ENCODE assay signal across 19 cellular contexts in genomic region chr3:188832961-188833615, GRCh38.
DNase-seq lines count a peak whose midpoint lies in the region; ATAC-seq, FAIRE-seq and TF ChIP-seq lines count a peak whose summit lies in the region.
"Had no signal": no experiment of that assay in that cellular context is flagged by ENCODE, and none has a peak within 500 bp of the region (broad histone marks: within the 10 kb centered on the region; RNA-seq: fewer than 3 reads in every experiment).

No MANE protein-coding gene starts in this region.

- H3K9ac ChIP-seq in BLaER1 (no peak overlapping the region), endodermal cell (ENCODE audit: extremely low read depth, low read length, poor library complexity, severe bottlenecking) (no peak overlapping the region)

- WGBS in prostate gland: 35% methylated on average over 4 of the region's 4 CpGs
- 89 to 92% methylated on average over 4 of the region's 4 CpGs for WGBS in endodermal cell (ENCODE audit: insufficient coverage in 1 of 2, insufficient read length in 1 of 2), 2 experiments

- no peak overlapping the region for H3K27ac Mint-ChIP-seq in endodermal cell
- H3K27ac Mint-ChIP-seq: activated CD4-positive, alpha-beta T cell treated with anti-CD3 and anti-CD28 coated beads, Interleukin-2, amount 10 ng/mL, durations not matched to agents 7 days and 5 days had no signal

- H3K4me1 ChIP-seq in BLaER1: peaks cover 21% of the 10 kb centered on the region
- no peaks in the 10 kb centered on the region for H3K4me1 ChIP-seq in prostate gland (replicated peaks)
- no peaks in the 10 kb centered on the region for H3K4me1 ChIP-seq in endodermal cell (ENCODE audit: control insufficient read depth, insufficient read depth, low read length)

- H3K27ac ChIP-seq in BLaER1: no peak overlapping the region
- H3K27ac ChIP-seq in prostate gland: no peak overlapping the region
- no peak overlapping the region for H3K27ac ChIP-seq in endodermal cell (ENCODE audit: low read depth, low read length)

- TF ChIP-seq POLR2A in prostate gland (IDR thresholded peaks at IDR 0.05): no peak

- H3K27me3 ChIP-seq in BLaER1 (no peaks in the 10 kb centered on the region), prostate gland (replicated peaks; ENCODE audit: insufficient read depth) (no peaks in the 10 kb centered on the region), endodermal cell (ENCODE audit: control insufficient read depth, insufficient read depth, low read length, poor library complexity, severe bottlenecking) (no peaks in the 10 kb centered on the region)
- H3K27me3 ChIP-seq: heart left ventricle had no signal

- H4K20me1 ChIP-seq in BLaER1: no peaks in the 10 kb centered on the region

- peaks cover 6% of the 10 kb centered on the region for H3K4me1 Mint-ChIP-seq in endodermal cell

- no peak for FAIRE-seq in urothelium cell line (lab: Jason Lieb, UNC)
- FAIRE-seq: small intestine had no signal

- H3K9me3 ChIP-seq in BLaER1: no peaks in the 10 kb centered on the region
- no peaks in the 10 kb centered on the region for H3K9me3 ChIP-seq in prostate gland
- H3K9me3 ChIP-seq in endodermal cell (ENCODE audit: control insufficient read depth, low read length): no peaks in the 10 kb centered on the region
- H3K9me3 ChIP-seq: heart left ventricle had no signal

- no peaks in the 10 kb centered on the region for H3K9me3 Mint-ChIP-seq in endodermal cell
- H3K9me3 Mint-ChIP-seq: activated CD4-positive, alpha-beta T cell treated with anti-CD3 and anti-CD28 coated beads, Interleukin-2, amount 10 ng/mL, durations not matched to agents 7 days and 5 days; nephron progenitor cell had no signal

- H3K36me3 Mint-ChIP-seq in endodermal cell (ENCODE audit: low read depth): no peaks in the 10 kb centered on the region

- H3K27me3 Mint-ChIP-seq in endodermal cell (ENCODE audit: insufficient read depth): no peaks in the 10 kb centered on the region
- H3K27me3 Mint-ChIP-seq: activated CD4-positive, alpha-beta T cell treated with anti-CD3 and anti-CD28 coated beads, Interleukin-2, amount 10 ng/mL, durations not matched to agents 7 days and 5 days had no signal

- peak; percentile 52 for DNase-seq in NCI-H1105 (lab: John Stamatoyannopoulos, UW)
- peak; percentile 52 for DNase-seq in prostate gland (ENCODE audit: low spot score)
- no peak for DNase-seq in activated CD4-positive, alpha-beta T cell treated with anti-CD3 and anti-CD28 coated beads, Interleukin-2, amount 50 U/mL, for 48 hours
- no peak for DNase-seq in endodermal cell
- DNase-seq in urothelium cell line (ENCODE audit: low spot score): no peak
- DNase-seq: activated CD4-positive, alpha-beta T cell treated with anti-CD3 and anti-CD28 coated beads, Interleukin-2, amount 10 ng/mL, durations not matched to agents 7 days and 5 days; activated T-cell treated with anti-CD3 and anti-CD28 coated beads, Interleukin-2, amount 50 U/mL, for 48 hours; amygdala; DMS153; HCEC 1CT; heart left ventricle; KG1; nephron progenitor cell; small intestine; T1000 had no signal

- no peak for TF ChIP-seq CTCF in prostate gland (IDR thresholded peaks at IDR 0.05)
- TF ChIP-seq CTCF in endodermal cell (conservative IDR thresholded peaks at IDR 0.05): no peak

- H3K4me3 ChIP-seq in BLaER1: no peak overlapping the region
- H3K4me3 ChIP-seq in prostate gland: no peak overlapping the region
- no peak overlapping the region for H3K4me3 ChIP-seq in endodermal cell (ENCODE audit: low read length)
- H3K4me3 ChIP-seq: heart left ventricle, lung had no signal

- H3K4me2 ChIP-seq in BLaER1: peak overlapping the region; percentile 19; the same call in 1 of the 2 replicates

- no peak overlapping the region for H3K4me3 Mint-ChIP-seq in endodermal cell
- H3K4me3 Mint-ChIP-seq: activated CD4-positive, alpha-beta T cell treated with anti-CD3 and anti-CD28 coated beads, Interleukin-2, amount 10 ng/mL, durations not matched to agents 7 days and 5 days; nephron progenitor cell had no signal

- ATAC-seq in esophagus mucosa (peak; percentile 92), GM21367 (IDR thresholded peaks at IDR 0.05; ENCODE audit: unreplicated experiment) (no peak)

- intact Hi-C loops in prostate gland (cut with DNase I): no loop called here

- H3K36me3 ChIP-seq in BLaER1 (no peaks in the 10 kb centered on the region), prostate gland (no peaks in the 10 kb centered on the region), endodermal cell (ENCODE audit: control insufficient read depth, insufficient read depth, low read length) (no peaks in the 10 kb centered on the region)
- H3K36me3 ChIP-seq: heart left ventricle had no signal

Comparison
In these comparisons a context has a peak if more than half of its experiments do, and no peak if none do; other contexts are left out.
1. DNase-seq: peak in NCI-H1105 (single experiment) and prostate gland (single experiment); none in activated CD4-positive, alpha-beta T cell treated with anti-CD3 and anti-CD28 coated beads, Interleukin-2, amount 50 U/mL, for 48 hours (0 of 2), endodermal cell (single experiment) and urothelium cell line (single experiment).